8 cellular contexts compared by ENCODE assay signal in the genomic region with DNA sequence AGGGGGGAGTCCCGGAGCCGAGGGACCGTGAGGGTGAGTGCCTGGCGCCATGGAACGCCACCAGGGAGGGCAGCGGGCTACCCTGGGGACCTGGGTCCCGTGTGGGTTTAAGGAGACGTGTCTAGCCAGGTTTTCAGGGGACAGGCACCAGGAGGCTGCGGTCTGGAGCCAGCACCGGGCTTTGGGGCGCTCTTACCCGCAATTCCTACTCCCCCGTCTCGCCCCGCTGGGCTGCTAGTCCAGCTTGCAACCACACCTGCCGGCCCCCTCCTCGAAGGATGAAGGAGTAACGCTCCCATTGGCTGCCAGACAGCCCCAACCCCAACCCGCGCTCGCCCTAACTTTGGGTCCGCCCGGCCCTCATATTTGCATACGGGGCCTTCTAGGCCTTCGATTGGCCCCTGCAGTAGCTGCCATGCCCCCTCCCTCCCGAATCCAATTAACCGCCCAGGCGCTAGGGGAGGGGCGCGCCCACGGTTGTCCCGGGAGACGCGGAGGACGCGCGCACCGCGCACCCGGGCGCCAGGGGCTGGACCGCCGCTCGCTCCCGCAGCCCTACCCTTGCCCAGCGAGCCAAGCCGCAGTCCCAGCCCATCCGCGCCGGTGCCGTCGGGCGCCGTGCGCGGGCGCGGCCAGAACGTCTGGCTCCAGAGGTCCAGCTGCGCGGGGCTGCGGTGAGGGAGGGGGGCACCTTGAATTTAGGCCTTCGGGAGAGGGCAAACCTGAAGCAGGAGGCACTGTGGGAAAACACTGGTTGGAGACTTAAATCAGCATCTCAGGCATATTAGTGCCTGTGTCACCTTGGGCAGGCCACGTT. TPM values are rescaled to one million over a fixed set of nuclear protein-coding genes. Genes with fewer than 3 reads are reported as not detected.
DNase-seq lines count a peak whose midpoint lies in the region; ATAC-seq and TF ChIP-seq lines count a peak whose summit lies in the region.

A gene (minus strand): TSS at position 456 of the 817 bp plus-strand sequence. CDS start 157 bp downstream, at position 299.

- peak; percentile 84 for DNase-seq in GM10266 (ENCODE audit: extremely low spot score)
- peak; percentile 99 for DNase-seq in NCI-H510A treated with DMSO at 0.1 percent for 48 hours (lab: John Stamatoyannopoulos, UW)
- peak; percentile 71 to 72 for DNase-seq in activated CD4-positive, alpha-beta T cell treated with anti-CD3 and anti-CD28 coated beads, Interleukin-2, amount 50 U/mL, for 4 hours
- DNase-seq in right lobe of liver: peak; percentile 77 to 84 (median 81)
- peak; percentile 78 for DNase-seq in stimulated activated CD4-positive, alpha-beta T cell treated with anti-CD3 and anti-CD28 coated beads, Interleukin-4, amount 100 ng/mL, for 24 hours
- no peak for DNase-seq in SKM-1 treated with dmso at 0.1 percent for 144 hours (lab: John Stamatoyannopoulos, UW; ENCODE audit: unreplicated experiment)

- H3K27ac ChIP-seq in duodenal mucosa (ENCODE audit: low read depth, low read length): peak within 1 kb of the TSS; percentile 39
- H3K27ac ChIP-seq in right lobe of liver: no peak within 1 kb of the TSS

- ATAC-seq in HG03175 (IDR thresholded peaks at IDR 0.05; ENCODE audit: unreplicated experiment) (peak; percentile 76), right lobe of liver (peak; percentile 94 to 98 (median 95))

- H3K4me1 ChIP-seq in duodenal mucosa (ENCODE audit: control insufficient read depth in 1 of 2, insufficient read depth in 2 of 2, low read length in 2 of 2) (peaks cover 11 to 17% of the 10 kb centered on the region in 2 donors), right lobe of liver (peaks cover 0 to 5% (median 0%) of the 10 kb centered on the region in 4 donors)

- no peaks in the 10 kb centered on the region for H3K36me3 ChIP-seq in duodenal mucosa (ENCODE audit: control insufficient read depth in 1 of 2, insufficient read depth in 2 of 2, low read length in 2 of 2)
- no peaks in the 10 kb centered on the region for H3K36me3 ChIP-seq in right lobe of liver

- 3% methylated on average over 26 of the region's 64 CpGs for WGBS in right lobe of liver (ENCODE audit: insufficient coverage, low coverage, low lambda C conversion rate, missing lambda C conversion rate)

- H3K9ac ChIP-seq in duodenal mucosa (ENCODE audit: low read depth in 1 of 2, low read length in 2 of 2): peak within 1 kb of the TSS; percentile 54 to 61

- intact Hi-C loops in right lobe of liver (cut with DNase I): loop anchor here in 1 of 2 donors (5.0 kb wide), 1 partner anchor 60 kb away; no protein-coding TSS in a partner anchor

- H3K27me3 ChIP-seq in duodenal mucosa (ENCODE audit: control insufficient read depth in 1 of 2, insufficient read depth in 2 of 2, low read length in 2 of 2): peaks cover 0 to 4% of the 10 kb centered on the region in 2 donors
- no peaks in the 10 kb centered on the region for H3K27me3 ChIP-seq in right lobe of liver

- H3K4me3 ChIP-seq in duodenal mucosa (ENCODE audit: low read depth in 1 of 2, low read length in 2 of 2) (peak within 1 kb of the TSS; percentile 62 to 68), right lobe of liver (peak within 1 kb of the TSS; percentile 35 to 48 (median 41))

- TF ChIP-seq POLR2A in right lobe of liver (IDR thresholded peaks at IDR 0.05): no peak

- TF ChIP-seq CTCF in GM10266 (IDR thresholded peaks at IDR 0.05; ENCODE audit: control insufficient read depth, insufficient read depth, low read depth, missing control alignments) (no peak), right lobe of liver (IDR thresholded peaks at IDR 0.05) (no peak)

- H3K9me3 ChIP-seq in duodenal mucosa (ENCODE audit: control insufficient read depth in 1 of 2, low read length in 2 of 2): no peaks in the 10 kb centered on the region
- no peaks in the 10 kb centered on the region for H3K9me3 ChIP-seq in right lobe of liver

RNA-seq across cellular contexts. Expression of the gene that starts here (rescaled TPM):
- total RNA-seq in right lobe of liver: under 1 TPM in 1 of 6 experiments, not detected in 5; 0.12 TPM

Comparison
In these comparisons a context has a peak if more than half of its experiments do, and no peak if none do; other contexts are left out.
1. Peak in DNase-seq, ATAC-seq and H3K4me3 ChIP-seq in right lobe of liver; RNA of the gene not detected or under 1 TPM.